Comparison of ENCODE assay signal across 1 cellular context in the genomic region with DNA sequence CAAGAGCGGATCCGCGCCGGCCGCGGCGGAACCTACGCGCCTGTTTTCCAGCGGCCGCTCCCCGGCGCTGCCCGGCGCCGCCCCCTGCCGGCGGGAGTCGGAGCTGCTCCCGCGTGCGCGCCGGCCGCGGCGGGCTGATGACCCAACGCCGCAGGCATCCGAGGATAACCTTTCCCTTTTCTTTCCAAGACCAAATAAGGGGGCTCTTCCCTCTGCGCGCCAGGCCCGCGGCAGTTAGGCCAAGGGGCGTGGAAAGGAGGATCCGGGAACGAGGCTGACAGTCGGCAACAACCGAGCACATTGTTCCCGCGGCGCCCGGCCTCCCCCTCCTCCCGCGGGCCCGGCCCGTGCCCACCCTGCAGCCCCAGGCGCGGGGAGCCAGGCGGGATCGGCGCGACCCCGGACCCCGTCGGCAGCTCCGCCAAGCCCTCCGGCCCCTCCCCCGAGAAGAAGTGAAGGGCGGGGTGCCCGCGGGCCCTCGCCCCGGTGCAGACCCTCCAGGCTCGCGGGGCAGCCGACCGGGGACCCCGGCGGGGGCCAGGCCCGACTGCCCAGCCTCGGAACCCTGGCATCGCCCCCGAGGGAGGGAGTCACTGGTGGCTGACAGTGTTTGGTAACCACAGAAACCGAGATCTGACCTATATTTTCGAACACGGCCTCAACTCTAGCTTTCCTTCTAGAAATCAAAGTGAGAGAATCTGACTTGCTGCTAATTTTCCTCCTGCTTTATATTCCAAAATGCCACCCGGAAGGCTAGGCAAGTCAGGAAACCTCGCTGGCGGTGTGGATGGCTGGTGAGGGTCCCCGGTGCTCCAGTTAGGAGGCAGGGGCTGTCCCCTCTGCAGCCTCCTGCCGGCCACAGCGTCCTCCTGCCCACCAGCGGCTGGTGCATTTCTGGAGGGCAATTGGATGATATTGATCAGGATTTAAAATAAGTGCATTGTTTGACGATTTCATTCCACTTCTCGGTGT.
TF ChIP-seq lines count a peak whose summit lies in the region.

No MANE protein-coding gene starts in this region.

TF ChIP-seq in HepG2, 621 proteins besides CTCF, POLR2A, EP300 and RAD21 (continues in another document):
- TF ChIP-seq HNRNPLL (IDR thresholded peaks at IDR 0.05; ENCODE audit: low read depth, low read length, poor library complexity, severe bottlenecking) (peak; percentile 42), NONO (IDR thresholded peaks at IDR 0.05) (no peak), NONO (CRISPR knock-in tag; conservative IDR thresholded peaks at IDR 0.05) (no peak), KLF9 (CRISPR knock-in tag; IDR thresholded peaks at IDR 0.05; ENCODE audit: low read depth) (no peak), PITX1 (CRISPR knock-in tag; IDR thresholded peaks at IDR 0.05) (no peak), SRF (IDR thresholded peaks at IDR 0.05; ENCODE audit: low read depth, low read length) (peak; percentile 71; the same call in 1 of the 2 replicates), ZNF124 (CRISPR knock-in tag; IDR thresholded peaks at IDR 0.05) (peak; percentile 72; the same call in 1 of the 2 replicates), TP53 (CRISPR knock-in tag; conservative IDR thresholded peaks at IDR 0.05) (no peak), CHD2 (IDR thresholded peaks at IDR 0.05; ENCODE audit: low read depth, low read length) (no peak), FOSL1 (CRISPR knock-in tag; IDR thresholded peaks at IDR 0.05; ENCODE audit: borderline replicate concordance) (no peak), EZH2 (conservative IDR thresholded peaks at IDR 0.05; ENCODE audit: low read depth, low read length) (0 out of 2 replicates have a peak, but pooled peaks have one; percentile 58), MEIS2 (CRISPR knock-in tag; IDR thresholded peaks at IDR 0.05) (0 out of 2 replicates have a peak, but pooled peaks have one; percentile 21), ZNF263 (CRISPR knock-in tag; IDR thresholded peaks at IDR 0.05) (0 out of 2 replicates have a peak, but pooled peaks have one; percentile 29), STAG1 (CRISPR knock-in tag; IDR thresholded peaks at IDR 0.05) (peak; percentile 62), SAFB2 (CRISPR knock-in tag; IDR thresholded peaks at IDR 0.05; ENCODE audit: borderline replicate concordance, low read depth) (0 out of 2 replicates have a peak, but pooled peaks have one; percentile 30), ZNF557 (CRISPR knock-in tag; IDR thresholded peaks at IDR 0.05) (no peak), ZNF317 (CRISPR knock-in tag; IDR thresholded peaks at IDR 0.05) (no peak), PAX8 (CRISPR knock-in tag; IDR thresholded peaks at IDR 0.05; ENCODE audit: borderline replicate concordance) (no peak), RNF2 (conservative IDR thresholded peaks at IDR 0.05; ENCODE audit: low read depth) (no peak), RBAK (CRISPR knock-in tag; IDR thresholded peaks at IDR 0.05) (no peak), IKZF1 (IDR thresholded peaks at IDR 0.05) (no peak), XRCC5 (optimal IDR thresholded peaks at IDR 0.05; ENCODE audit: low read length) (peak; percentile 85), BHLHE40 (IDR thresholded peaks at IDR 0.05; ENCODE audit: low read length) (0 out of 2 replicates have a peak, but pooled peaks have one; percentile 13)
- TF ChIP-seq, protein P1, sequence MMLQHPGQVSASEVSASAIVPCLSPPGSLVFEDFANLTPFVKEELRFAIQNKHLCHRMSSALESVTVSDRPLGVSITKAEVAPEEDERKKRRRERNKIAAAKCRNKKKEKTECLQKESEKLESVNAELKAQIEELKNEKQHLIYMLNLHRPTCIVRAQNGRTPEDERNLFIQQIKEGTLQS (CRISPR knock-in tag; IDR thresholded peaks at IDR 0.05), result peak; percentile 74
- TF ChIP-seq, protein P2, sequence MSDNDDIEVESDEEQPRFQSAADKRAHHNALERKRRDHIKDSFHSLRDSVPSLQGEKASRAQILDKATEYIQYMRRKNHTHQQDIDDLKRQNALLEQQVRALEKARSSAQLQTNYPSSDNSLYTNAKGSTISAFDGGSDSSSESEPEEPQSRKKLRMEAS (IDR thresholded peaks at IDR 0.05), result peak; percentile 57; the same call in 1 of the 2 replicates
- TF ChIP-seq, protein P3, sequence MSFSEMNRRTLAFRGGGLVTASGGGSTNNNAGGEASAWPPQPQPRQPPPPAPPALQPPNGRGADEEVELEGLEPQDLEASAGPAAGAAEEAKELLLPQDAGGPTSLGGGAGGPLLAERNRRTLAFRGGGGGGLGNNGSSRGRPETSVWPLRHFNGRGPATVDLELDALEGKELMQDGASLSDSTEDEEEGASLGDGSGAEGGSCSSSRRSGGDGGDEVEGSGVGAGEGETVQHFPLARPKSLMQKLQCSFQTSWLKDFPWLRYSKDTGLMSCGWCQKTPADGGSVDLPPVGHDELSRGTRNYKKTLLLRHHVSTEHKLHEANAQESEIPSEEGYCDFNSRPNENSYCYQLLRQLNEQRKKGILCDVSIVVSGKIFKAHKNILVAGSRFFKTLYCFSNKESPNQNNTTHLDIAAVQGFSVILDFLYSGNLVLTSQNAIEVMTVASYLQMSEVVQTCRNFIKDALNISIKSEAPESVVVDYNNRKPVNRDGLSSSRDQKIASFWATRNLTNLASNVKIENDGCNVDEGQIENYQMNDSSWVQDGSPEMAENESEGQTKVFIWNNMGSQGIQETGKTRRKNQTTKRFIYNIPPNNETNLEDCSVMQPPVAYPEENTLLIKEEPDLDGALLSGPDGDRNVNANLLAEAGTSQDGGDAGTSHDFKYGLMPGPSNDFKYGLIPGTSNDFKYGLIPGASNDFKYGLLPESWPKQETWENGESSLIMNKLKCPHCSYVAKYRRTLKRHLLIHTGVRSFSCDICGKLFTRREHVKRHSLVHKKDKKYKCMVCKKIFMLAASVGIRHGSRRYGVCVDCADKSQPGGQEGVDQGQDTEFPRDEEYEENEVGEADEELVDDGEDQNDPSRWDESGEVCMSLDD (CRISPR knock-in tag; IDR thresholded peaks at IDR 0.05; ENCODE audit: borderline replicate concordance), result no peak
- TF ChIP-seq, protein P4, sequence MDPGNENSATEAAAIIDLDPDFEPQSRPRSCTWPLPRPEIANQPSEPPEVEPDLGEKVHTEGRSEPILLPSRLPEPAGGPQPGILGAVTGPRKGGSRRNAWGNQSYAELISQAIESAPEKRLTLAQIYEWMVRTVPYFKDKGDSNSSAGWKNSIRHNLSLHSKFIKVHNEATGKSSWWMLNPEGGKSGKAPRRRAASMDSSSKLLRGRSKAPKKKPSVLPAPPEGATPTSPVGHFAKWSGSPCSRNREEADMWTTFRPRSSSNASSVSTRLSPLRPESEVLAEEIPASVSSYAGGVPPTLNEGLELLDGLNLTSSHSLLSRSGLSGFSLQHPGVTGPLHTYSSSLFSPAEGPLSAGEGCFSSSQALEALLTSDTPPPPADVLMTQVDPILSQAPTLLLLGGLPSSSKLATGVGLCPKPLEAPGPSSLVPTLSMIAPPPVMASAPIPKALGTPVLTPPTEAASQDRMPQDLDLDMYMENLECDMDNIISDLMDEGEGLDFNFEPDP (CRISPR knock-in tag; conservative IDR thresholded peaks at IDR 0.05), result no peak
- TF ChIP-seq, protein P5, sequence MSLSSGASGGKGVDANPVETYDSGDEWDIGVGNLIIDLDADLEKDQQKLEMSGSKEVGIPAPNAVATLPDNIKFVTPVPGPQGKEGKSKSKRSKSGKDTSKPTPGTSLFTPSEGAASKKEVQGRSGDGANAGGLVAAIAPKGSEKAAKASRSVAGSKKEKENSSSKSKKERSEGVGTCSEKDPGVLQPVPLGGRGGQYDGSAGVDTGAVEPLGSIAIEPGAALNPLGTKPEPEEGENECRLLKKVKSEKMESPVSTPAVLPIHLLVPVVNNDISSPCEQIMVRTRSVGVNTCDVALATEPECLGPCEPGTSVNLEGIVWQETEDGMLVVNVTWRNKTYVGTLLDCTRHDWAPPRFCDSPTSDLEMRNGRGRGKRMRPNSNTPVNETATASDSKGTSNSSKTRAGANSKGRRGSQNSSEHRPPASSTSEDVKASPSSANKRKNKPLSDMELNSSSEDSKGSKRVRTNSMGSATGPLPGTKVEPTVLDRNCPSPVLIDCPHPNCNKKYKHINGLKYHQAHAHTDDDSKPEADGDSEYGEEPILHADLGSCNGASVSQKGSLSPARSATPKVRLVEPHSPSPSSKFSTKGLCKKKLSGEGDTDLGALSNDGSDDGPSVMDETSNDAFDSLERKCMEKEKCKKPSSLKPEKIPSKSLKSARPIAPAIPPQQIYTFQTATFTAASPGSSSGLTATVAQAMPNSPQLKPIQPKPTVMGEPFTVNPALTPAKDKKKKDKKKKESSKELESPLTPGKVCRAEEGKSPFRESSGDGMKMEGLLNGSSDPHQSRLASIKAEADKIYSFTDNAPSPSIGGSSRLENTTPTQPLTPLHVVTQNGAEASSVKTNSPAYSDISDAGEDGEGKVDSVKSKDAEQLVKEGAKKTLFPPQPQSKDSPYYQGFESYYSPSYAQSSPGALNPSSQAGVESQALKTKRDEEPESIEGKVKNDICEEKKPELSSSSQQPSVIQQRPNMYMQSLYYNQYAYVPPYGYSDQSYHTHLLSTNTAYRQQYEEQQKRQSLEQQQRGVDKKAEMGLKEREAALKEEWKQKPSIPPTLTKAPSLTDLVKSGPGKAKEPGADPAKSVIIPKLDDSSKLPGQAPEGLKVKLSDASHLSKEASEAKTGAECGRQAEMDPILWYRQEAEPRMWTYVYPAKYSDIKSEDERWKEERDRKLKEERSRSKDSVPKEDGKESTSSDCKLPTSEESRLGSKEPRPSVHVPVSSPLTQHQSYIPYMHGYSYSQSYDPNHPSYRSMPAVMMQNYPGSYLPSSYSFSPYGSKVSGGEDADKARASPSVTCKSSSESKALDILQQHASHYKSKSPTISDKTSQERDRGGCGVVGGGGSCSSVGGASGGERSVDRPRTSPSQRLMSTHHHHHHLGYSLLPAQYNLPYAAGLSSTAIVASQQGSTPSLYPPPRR (CRISPR knock-in tag; IDR thresholded peaks at IDR 0.05; ENCODE audit: borderline replicate concordance), result no peak
- TF ChIP-seq, protein P6, sequence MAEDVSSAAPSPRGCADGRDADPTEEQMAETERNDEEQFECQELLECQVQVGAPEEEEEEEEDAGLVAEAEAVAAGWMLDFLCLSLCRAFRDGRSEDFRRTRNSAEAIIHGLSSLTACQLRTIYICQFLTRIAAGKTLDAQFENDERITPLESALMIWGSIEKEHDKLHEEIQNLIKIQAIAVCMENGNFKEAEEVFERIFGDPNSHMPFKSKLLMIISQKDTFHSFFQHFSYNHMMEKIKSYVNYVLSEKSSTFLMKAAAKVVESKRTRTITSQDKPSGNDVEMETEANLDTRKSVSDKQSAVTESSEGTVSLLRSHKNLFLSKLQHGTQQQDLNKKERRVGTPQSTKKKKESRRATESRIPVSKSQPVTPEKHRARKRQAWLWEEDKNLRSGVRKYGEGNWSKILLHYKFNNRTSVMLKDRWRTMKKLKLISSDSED (CRISPR knock-in tag; IDR thresholded peaks at IDR 0.05), result 0 out of 2 replicates have a peak, but pooled peaks have one; percentile 41
- TF ChIP-seq, protein P7, sequence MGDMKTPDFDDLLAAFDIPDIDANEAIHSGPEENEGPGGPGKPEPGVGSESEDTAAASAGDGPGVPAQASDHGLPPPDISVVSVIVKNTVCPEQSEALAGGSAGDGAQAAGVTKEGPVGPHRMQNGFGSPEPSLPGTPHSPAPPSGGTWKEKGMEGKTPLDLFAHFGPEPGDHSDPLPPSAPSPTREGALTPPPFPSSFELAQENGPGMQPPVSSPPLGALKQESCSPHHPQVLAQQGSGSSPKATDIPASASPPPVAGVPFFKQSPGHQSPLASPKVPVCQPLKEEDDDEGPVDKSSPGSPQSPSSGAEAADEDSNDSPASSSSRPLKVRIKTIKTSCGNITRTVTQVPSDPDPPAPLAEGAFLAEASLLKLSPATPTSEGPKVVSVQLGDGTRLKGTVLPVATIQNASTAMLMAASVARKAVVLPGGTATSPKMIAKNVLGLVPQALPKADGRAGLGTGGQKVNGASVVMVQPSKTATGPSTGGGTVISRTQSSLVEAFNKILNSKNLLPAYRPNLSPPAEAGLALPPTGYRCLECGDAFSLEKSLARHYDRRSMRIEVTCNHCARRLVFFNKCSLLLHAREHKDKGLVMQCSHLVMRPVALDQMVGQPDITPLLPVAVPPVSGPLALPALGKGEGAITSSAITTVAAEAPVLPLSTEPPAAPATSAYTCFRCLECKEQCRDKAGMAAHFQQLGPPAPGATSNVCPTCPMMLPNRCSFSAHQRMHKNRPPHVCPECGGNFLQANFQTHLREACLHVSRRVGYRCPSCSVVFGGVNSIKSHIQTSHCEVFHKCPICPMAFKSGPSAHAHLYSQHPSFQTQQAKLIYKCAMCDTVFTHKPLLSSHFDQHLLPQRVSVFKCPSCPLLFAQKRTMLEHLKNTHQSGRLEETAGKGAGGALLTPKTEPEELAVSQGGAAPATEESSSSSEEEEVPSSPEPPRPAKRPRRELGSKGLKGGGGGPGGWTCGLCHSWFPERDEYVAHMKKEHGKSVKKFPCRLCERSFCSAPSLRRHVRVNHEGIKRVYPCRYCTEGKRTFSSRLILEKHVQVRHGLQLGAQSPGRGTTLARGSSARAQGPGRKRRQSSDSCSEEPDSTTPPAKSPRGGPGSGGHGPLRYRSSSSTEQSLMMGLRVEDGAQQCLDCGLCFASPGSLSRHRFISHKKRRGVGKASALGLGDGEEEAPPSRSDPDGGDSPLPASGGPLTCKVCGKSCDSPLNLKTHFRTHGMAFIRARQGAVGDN (CRISPR knock-in tag; IDR thresholded peaks at IDR 0.05), result peak; percentile 42; the same call in 1 of the 2 replicates
- TF ChIP-seq, protein P8, sequence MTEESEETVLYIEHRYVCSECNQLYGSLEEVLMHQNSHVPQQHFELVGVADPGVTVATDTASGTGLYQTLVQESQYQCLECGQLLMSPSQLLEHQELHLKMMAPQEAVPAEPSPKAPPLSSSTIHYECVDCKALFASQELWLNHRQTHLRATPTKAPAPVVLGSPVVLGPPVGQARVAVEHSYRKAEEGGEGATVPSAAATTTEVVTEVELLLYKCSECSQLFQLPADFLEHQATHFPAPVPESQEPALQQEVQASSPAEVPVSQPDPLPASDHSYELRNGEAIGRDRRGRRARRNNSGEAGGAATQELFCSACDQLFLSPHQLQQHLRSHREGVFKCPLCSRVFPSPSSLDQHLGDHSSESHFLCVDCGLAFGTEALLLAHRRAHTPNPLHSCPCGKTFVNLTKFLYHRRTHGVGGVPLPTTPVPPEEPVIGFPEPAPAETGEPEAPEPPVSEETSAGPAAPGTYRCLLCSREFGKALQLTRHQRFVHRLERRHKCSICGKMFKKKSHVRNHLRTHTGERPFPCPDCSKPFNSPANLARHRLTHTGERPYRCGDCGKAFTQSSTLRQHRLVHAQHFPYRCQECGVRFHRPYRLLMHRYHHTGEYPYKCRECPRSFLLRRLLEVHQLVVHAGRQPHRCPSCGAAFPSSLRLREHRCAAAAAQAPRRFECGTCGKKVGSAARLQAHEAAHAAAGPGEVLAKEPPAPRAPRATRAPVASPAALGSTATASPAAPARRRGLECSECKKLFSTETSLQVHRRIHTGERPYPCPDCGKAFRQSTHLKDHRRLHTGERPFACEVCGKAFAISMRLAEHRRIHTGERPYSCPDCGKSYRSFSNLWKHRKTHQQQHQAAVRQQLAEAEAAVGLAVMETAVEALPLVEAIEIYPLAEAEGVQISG (CRISPR knock-in tag; IDR thresholded peaks at IDR 0.05), result peak; percentile 33; the same call in 1 of the 2 replicates
- TF ChIP-seq, protein P9, sequence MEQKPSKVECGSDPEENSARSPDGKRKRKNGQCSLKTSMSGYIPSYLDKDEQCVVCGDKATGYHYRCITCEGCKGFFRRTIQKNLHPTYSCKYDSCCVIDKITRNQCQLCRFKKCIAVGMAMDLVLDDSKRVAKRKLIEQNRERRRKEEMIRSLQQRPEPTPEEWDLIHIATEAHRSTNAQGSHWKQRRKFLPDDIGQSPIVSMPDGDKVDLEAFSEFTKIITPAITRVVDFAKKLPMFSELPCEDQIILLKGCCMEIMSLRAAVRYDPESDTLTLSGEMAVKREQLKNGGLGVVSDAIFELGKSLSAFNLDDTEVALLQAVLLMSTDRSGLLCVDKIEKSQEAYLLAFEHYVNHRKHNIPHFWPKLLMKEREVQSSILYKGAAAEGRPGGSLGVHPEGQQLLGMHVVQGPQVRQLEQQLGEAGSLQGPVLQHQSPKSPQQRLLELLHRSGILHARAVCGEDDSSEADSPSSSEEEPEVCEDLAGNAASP (CRISPR knock-in tag; IDR thresholded peaks at IDR 0.05; ENCODE audit: borderline replicate concordance), result 0 out of 2 replicates have a peak, but pooled peaks have one; percentile 16
